26 cellular contexts compared by ENCODE assay signal in the genomic region with DNA sequence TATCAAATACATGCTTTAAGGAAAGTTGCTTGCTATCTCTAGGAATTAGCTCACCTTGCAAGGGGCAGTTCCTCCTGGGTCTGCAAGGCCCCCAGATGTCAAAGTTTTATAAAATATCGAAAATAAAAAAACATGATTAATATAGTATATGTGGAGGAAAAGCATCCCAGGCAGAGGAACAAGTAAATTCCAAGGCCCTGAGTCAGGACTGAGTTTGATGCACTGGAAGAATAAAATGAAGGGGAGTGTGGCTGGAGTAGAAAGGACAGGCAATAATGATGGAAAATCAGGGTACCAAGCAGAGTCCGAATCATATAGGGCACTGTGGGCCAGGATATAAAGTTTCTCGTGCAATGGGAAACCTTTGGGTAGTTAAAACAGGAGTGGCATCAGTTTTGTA.
DNase-seq lines count a peak whose midpoint lies in the region; ATAC-seq, FAIRE-seq and TF ChIP-seq lines count a peak whose summit lies in the region.
"Had no signal": no experiment of that assay in that cellular context is flagged by ENCODE, and none has a peak within 500 bp of the region (broad histone marks: within the 10 kb centered on the region; RNA-seq: fewer than 3 reads in every experiment).

No MANE protein-coding gene starts in this region.

- 57% methylated on average over 3 of the region's 3 CpGs for WGBS in SK-N-SH (ENCODE audit: low lambda C conversion rate)
- WGBS in mesendoderm (ENCODE audit: extremely low coverage, insufficient coverage, low lambda C conversion rate), result no CpG with 5 or more reads among the region's 3 CpGs

- H4K5ac ChIP-seq in mesendoderm (ENCODE audit: low read length), result peak overlapping the region; percentile 6

- POLR2A ChIA-PET in SK-N-SH (lab: Yijun Ruan, JAX) (no interaction called here), endothelial cell of umbilical vein (lab: Charles Lee) (no interaction called here)

- no peaks in the 10 kb centered on the region for H3K9me2 ChIP-seq in SK-N-SH

- TF ChIP-seq RAD21 in SK-N-SH (IDR thresholded peaks at IDR 0.05; ENCODE audit: low read length), result no peak

- H2BK15ac ChIP-seq in mesendoderm (replicated peaks; ENCODE audit: low read depth), result no peak overlapping the region

- H3K18ac ChIP-seq in mesendoderm (ENCODE audit: low read length), result no peak overlapping the region

- TF ChIP-seq CTCF in SK-N-SH (IDR thresholded peaks at IDR 0.05), result no peak
- TF ChIP-seq CTCF in endothelial cell of umbilical vein (IDR thresholded peaks at IDR 0.05; ENCODE audit: extremely low read depth in 1 of 2, insufficient read depth in 1 of 2, low read depth in 1 of 2, low read length in 2 of 2), result no peak
- TF ChIP-seq CTCF in WERI-Rb-1 (IDR thresholded peaks at IDR 0.05; ENCODE audit: low read depth, low read length), result no peak

- H4K8ac ChIP-seq in mesendoderm (ENCODE audit: low read depth, low read length), result no peak overlapping the region

- H2BK5ac ChIP-seq in mesendoderm (ENCODE audit: low read length), result no peak overlapping the region

- no peak overlapping the region for H2AFZ ChIP-seq in SK-N-SH (ENCODE audit: low read depth)
- H2AFZ ChIP-seq in endothelial cell of umbilical vein (ENCODE audit: low read depth, low read length), result no peak overlapping the region

- H3K23ac ChIP-seq in mesendoderm (ENCODE audit: low read length), result no peak overlapping the region

- H3K9me1 ChIP-seq in endothelial cell of umbilical vein (replicated peaks; ENCODE audit: control insufficient read depth, extremely low read depth, insufficient read depth, low read length), result no peaks in the 10 kb centered on the region

- H3K4me1 ChIP-seq in SK-N-SH (ENCODE audit: control insufficient read depth in 1 of 2, insufficient read depth in 2 of 2, low read depth in 1 of 2, low read length in 1 of 2) (peaks cover 19 to 37% of the 10 kb centered on the region in 2 experiments), endothelial cell of umbilical vein (ENCODE audit: control insufficient read depth, extremely low read depth, insufficient read depth, low read length) (peaks cover 57% of the 10 kb centered on the region), mesendoderm (ENCODE audit: control insufficient read depth, low read depth, low read length) (peaks cover 6% of the 10 kb centered on the region)

- H2AK5ac ChIP-seq in mesendoderm (ENCODE audit: low read length), result no peak overlapping the region

- H3K36me3 ChIP-seq in SK-N-SH (replicated peaks in 1 of 2; ENCODE audit: control insufficient read depth in 1 of 2, insufficient read depth in 2 of 2, low read length in 1 of 2), result no peaks in the 10 kb centered on the region
- no peaks in the 10 kb centered on the region for H3K36me3 ChIP-seq in endothelial cell of umbilical vein (ENCODE audit: control insufficient read depth in 2 of 2, extremely low read depth in 1 of 2, insufficient read depth in 2 of 2, low read length in 2 of 2)
- no peaks in the 10 kb centered on the region for H3K36me3 ChIP-seq in mesendoderm (ENCODE audit: control insufficient read depth, insufficient read depth, low read length)
- no peaks in the 10 kb centered on the region for H3K36me3 ChIP-seq in WERI-Rb-1
- H3K36me3 ChIP-seq: gastroesophageal sphincter, vagina had no signal

- H3K79me2 ChIP-seq in SK-N-SH (ENCODE audit: insufficient read depth), result no peaks in the 10 kb centered on the region
- no peaks in the 10 kb centered on the region for H3K79me2 ChIP-seq in endothelial cell of umbilical vein (ENCODE audit: control insufficient read depth, insufficient read depth, low read length)
- H3K79me2 ChIP-seq in mesendoderm (ENCODE audit: control insufficient read depth, insufficient read depth, low read length), result no peaks in the 10 kb centered on the region

- no peaks in the 10 kb centered on the region for H4K20me1 ChIP-seq in SK-N-SH (ENCODE audit: insufficient read depth)
- no peaks in the 10 kb centered on the region for H4K20me1 ChIP-seq in endothelial cell of umbilical vein (replicated peaks; ENCODE audit: control insufficient read depth, extremely low read depth, insufficient read depth, low read length)

- H3F3A ChIP-seq in SK-N-SH (replicated peaks; ENCODE audit: insufficient read depth), result peaks cover 14% of the 10 kb centered on the region

- H2BK120ac ChIP-seq in mesendoderm (ENCODE audit: low read depth, low read length), result no peak overlapping the region

- no peak for TF ChIP-seq POLR2A in endothelial cell of umbilical vein (IDR thresholded peaks at IDR 0.05; ENCODE audit: low read depth, low read length)

- dilution Hi-C loops in endothelial cell of umbilical vein (cut with MboI; ENCODE audit: extremely low pct_ligation_motif_present, low sequenced_read_pairs), result no loop called here

- no peak overlapping the region for H3K4me3 ChIP-seq in SK-N-SH (ENCODE audit: low read depth in 2 of 2, low read length in 1 of 2)
- no peak overlapping the region for H3K4me3 ChIP-seq in endothelial cell of umbilical vein (replicated peaks in 1 of 3; ENCODE audit: insufficient read depth in 1 of 3, low read depth in 1 of 3, low read length in 3 of 3)
- H3K4me3 ChIP-seq in mesendoderm (ENCODE audit: low read length), result no peak overlapping the region
- H3K4me3 ChIP-seq in WERI-Rb-1 (ENCODE audit: low read depth, low read length), result no peak overlapping the region
- H3K4me3 ChIP-seq: body of pancreas, gastroesophageal sphincter, vagina had no signal

- H3K4me2 ChIP-seq in SK-N-SH (peak overlapping the region; percentile 2), endothelial cell of umbilical vein (ENCODE audit: insufficient read depth, low read length) (no peak overlapping the region), mesendoderm (ENCODE audit: low read length) (no peak overlapping the region)

- BruUV-seq in endothelial cell of umbilical vein (replicated peaks; lab: Mats Ljungman, UMichigan), result no TSS peak

- FAIRE-seq in endothelial cell of umbilical vein (lab: Jason Lieb, UNC), result no peak
- FAIRE-seq: GM12891 had no signal

- H3K9me3 ChIP-seq in SK-N-SH (no peaks in the 10 kb centered on the region), endothelial cell of umbilical vein (replicated peaks; ENCODE audit: control insufficient read depth, insufficient read depth, low read length) (no peaks in the 10 kb centered on the region), WERI-Rb-1 (ENCODE audit: severe bottlenecking) (peaks cover 2% of the 10 kb centered on the region)
- H3K9me3 ChIP-seq: body of pancreas, gastroesophageal sphincter, vagina had no signal

- H3K27ac ChIP-seq in SK-N-SH (ENCODE audit: low read depth in 2 of 2, low read length in 1 of 2), result peak overlapping the region in 1 of 2 experiments; percentile 41; a peak in 1 of 4 replicates
- no peak overlapping the region for H3K27ac ChIP-seq in endothelial cell of umbilical vein (ENCODE audit: insufficient read depth, low read depth, low read length)
- no peak overlapping the region for H3K27ac ChIP-seq in mesendoderm (ENCODE audit: low read depth, low read length)
- no peak overlapping the region for H3K27ac ChIP-seq in WERI-Rb-1
- H3K27ac ChIP-seq: body of pancreas, gastroesophageal sphincter, vagina had no signal

- H3K27me3 ChIP-seq in SK-N-SH (ENCODE audit: insufficient read depth) (no peaks in the 10 kb centered on the region), endothelial cell of umbilical vein (ENCODE audit: control insufficient read depth in 2 of 2, insufficient read depth in 2 of 2, low read length in 2 of 2) (no peaks in the 10 kb centered on the region), mesendoderm (ENCODE audit: insufficient read depth, low read length, poor library complexity) (no peaks in the 10 kb centered on the region), WERI-Rb-1 (ENCODE audit: insufficient read depth, low read depth, severe bottlenecking) (no peaks in the 10 kb centered on the region)
- H3K27me3 ChIP-seq: body of pancreas, gastroesophageal sphincter, vagina had no signal

- intact Hi-C loops in endothelial cell of umbilical vein (cut with micrococcal nuclease), result no loop called here

- no peak for ATAC-seq in GM19351 (IDR thresholded peaks at IDR 0.05; ENCODE audit: unreplicated experiment)
- ATAC-seq: activated naive CD4-positive, alpha-beta T cell treated with anti-CD3 and anti-CD28 coated beads, Interleukin-2, amount 50 U/mL, for 72 hours; activated T-cell treated with anti-CD3 and anti-CD28 coated beads, Interleukin-2, amount 50 U/mL, for 72 hours; body of pancreas; gastroesophageal sphincter; stimulated activated effector memory CD8-positive, alpha-beta T cell treated with anti-CD3 and anti-CD28 coated beads, Interleukin-12 subunit alpha, Interleukin-12 subunit beta, amount 100 ng/mL, for 72 hours had no signal

- DNase-seq in EL (peak; percentile 72), SK-N-SH (no peak), endothelial cell of umbilical vein (ENCODE audit: low read depth, low spot score) (no peak), mesendoderm (no peak), NCI-H1092 (lab: John Stamatoyannopoulos, UW) (no peak), NCI-H82 treated with DMSO at 0.1 percent for 48 hours (lab: John Stamatoyannopoulos, UW; ENCODE audit: unreplicated experiment) (no peak), WERI-Rb-1 (no peak)
- DNase-seq: activated CD4-positive, CD25-positive, alpha-beta regulatory T cell treated with anti-CD3 and anti-CD28 coated beads, Interleukin-2, amount 50 U/mL, for 72 hours; activated CD8-positive, alpha-beta memory T cell treated with anti-CD3 and anti-CD28 coated beads for 24 hours; activated T-cell treated with anti-CD3 and anti-CD28 coated beads, Interleukin-2, amount 50 U/mL, for 72 hours; body of pancreas; CD4-positive, alpha-beta memory T cell; cortex of kidney; GOT3; KBM-7; midbrain; NCI-H1694 treated with DMSO at 0.1 percent for 48 hours; NCI-H345; RPMI8226; T-helper 9 cell had no signal

- no peaks in the 10 kb centered on the region for H3K79me1 ChIP-seq in mesendoderm (ENCODE audit: low read length)

- CTCF ChIA-PET in SK-N-SH (lab: Yijun Ruan, JAX) (interaction anchor here (1.0 to 1.6 kb wide), 4 partner anchors 55 to 278 kb away, joined by 3 to 6 read pairs (median 4); no protein-coding TSS in a partner anchor), endothelial cell of umbilical vein (lab: Charles Lee) (interaction anchor here (1.2 kb wide), 1 partner anchor 56 kb away, joined by 3 read pairs; no protein-coding TSS in a partner anchor)

- H3K4ac ChIP-seq in mesendoderm (ENCODE audit: low read depth, low read length), result no peak overlapping the region

- no peak for TF ChIP-seq EP300 in SK-N-SH (IDR thresholded peaks at IDR 0.05; ENCODE audit: borderline replicate concordance in 1 of 2, low read depth in 1 of 2, low read length in 1 of 2)

- no peak overlapping the region for H3K56ac ChIP-seq in mesendoderm (ENCODE audit: low read length)

- H3K9ac ChIP-seq in SK-N-SH (no peak overlapping the region), endothelial cell of umbilical vein (replicated peaks; ENCODE audit: extremely low read depth, insufficient read depth, low read length) (no peak overlapping the region), mesendoderm (ENCODE audit: low read length) (no peak overlapping the region)

TF ChIP-seq in SK-N-SH, 30 proteins besides CTCF, POLR2A, EP300 and RAD21 (continues in another document):
- peak; percentile 48; the same call in 1 of the 2 replicates for TF ChIP-seq TEAD4 (IDR thresholded peaks at IDR 0.05; ENCODE audit: borderline replicate concordance, insufficient read depth)
- TF ChIP-seq JUND (IDR thresholded peaks at IDR 0.05), result peak; percentile 82

TF ChIP-seq in endothelial cell of umbilical vein, 7 proteins besides CTCF, POLR2A, EP300 and RAD21 (continues in another document):
- no peak for TF ChIP-seq JUN (IDR thresholded peaks at IDR 0.05; ENCODE audit: borderline replicate concordance, insufficient read depth, insufficient read length, low read depth)
